1 cellular context compared by ENCODE assay signal in the genomic region with DNA sequence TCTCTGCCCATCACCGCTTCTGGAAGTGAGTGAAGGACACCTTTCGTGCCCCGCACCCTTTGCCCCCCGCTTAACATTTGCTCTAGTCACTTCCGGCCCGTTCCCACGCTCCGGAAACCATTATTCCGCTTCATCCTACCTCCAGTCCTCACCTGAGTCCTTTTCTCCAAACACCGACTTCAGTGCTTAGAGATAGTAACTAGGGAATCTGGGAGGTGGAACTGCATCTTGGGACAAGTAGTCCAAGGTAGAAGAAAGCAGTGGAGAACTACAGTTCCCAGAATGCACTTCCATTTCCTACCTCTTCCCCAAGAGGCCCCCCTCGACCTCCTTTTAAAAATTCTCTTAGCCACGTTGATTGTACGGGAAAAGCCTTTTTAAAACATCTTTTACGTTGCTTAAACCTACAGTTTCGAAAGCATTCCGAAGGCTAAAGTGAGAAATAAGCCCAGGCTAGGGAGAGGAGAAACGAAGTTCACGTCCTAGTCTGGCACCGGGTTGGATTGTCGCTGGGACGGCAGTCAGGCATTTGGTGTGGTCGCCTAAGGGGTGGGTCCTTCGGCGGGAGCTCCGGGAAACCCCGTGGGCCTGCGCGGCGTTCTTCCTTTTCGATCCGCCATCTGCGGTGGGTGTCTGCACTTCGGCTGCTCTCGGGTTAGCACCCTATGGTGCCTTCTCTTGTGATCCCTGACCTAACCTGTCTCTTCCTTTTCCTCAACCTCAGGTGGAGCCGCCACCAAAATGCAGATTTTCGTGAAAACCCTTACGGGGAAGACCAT.
A peak's percentile ranks its signal among the peaks of the same experiment; 100 is the strongest.
TF ChIP-seq lines count a peak whose summit lies in the region.

A gene (minus strand): TSS at position 210 of the 779 bp plus-strand sequence. CDS start 9,882 bp downstream, outside the sequence.
A gene (plus strand): TSS at position 605 of the 779 bp plus-strand sequence. CDS start 137 bp downstream, at position 742.

TF ChIP-seq in HepG2, 621 proteins besides CTCF, POLR2A, EP300 and RAD21 (continues in another document):
- TF ChIP-seq ZNF121 (CRISPR knock-in tag; IDR thresholded peaks at IDR 0.05) (no peak), SIX4 (CRISPR knock-in tag; IDR thresholded peaks at IDR 0.05) (no peak), MZF1 (CRISPR knock-in tag; IDR thresholded peaks at IDR 0.05; ENCODE audit: borderline replicate concordance) (no peak), SMAD9 (CRISPR knock-in tag; IDR thresholded peaks at IDR 0.05) (peak; percentile 83; the same call in 1 of the 2 replicates), NFE2 (CRISPR knock-in tag; IDR thresholded peaks at IDR 0.05) (no peak), ZSCAN25 (CRISPR knock-in tag; IDR thresholded peaks at IDR 0.05) (peak; percentile 28; the same call in 1 of the 2 replicates), SYNCRIP (IDR thresholded peaks at IDR 0.05; ENCODE audit: insufficient read depth, low read depth, low read length) (no peak), GZF1 (CRISPR knock-in tag; IDR thresholded peaks at IDR 0.05) (no peak), RBAK (CRISPR knock-in tag; IDR thresholded peaks at IDR 0.05) (no peak), ZNF326 (CRISPR knock-in tag; IDR thresholded peaks at IDR 0.05; ENCODE audit: borderline replicate concordance) (no peak), NFE2L2 (IDR thresholded peaks at IDR 0.05; ENCODE audit: low read length) (peak; percentile 1; the same call in 1 of the 2 replicates), HDAC2 (CRISPR knock-in tag; IDR thresholded peaks at IDR 0.05) (0 out of 2 replicates have a peak, but pooled peaks have one; percentile 49), TOPORS (CRISPR knock-in tag; IDR thresholded peaks at IDR 0.05) (peak; percentile 61; the same call in 1 of the 2 replicates), KDM3A (CRISPR knock-in tag; IDR thresholded peaks at IDR 0.05; ENCODE audit: low read depth) (peak; percentile 37; the same call in 1 of the 2 replicates), ZBTB8A (CRISPR knock-in tag; IDR thresholded peaks at IDR 0.05; ENCODE audit: borderline replicate concordance, low read depth) (no peak; the same call in 1 of the 2 replicates), CCAR2 (optimal IDR thresholded peaks at IDR 0.05; ENCODE audit: low read depth, low read length) (no peak), KDM6A (CRISPR knock-in tag; IDR thresholded peaks at IDR 0.05; ENCODE audit: low read depth) (0 out of 2 replicates have a peak, but pooled peaks have one; percentile 43), PITX1 (CRISPR knock-in tag; IDR thresholded peaks at IDR 0.05) (peak; percentile 11; the same call in 1 of the 2 replicates), MAZ (IDR thresholded peaks at IDR 0.05; ENCODE audit: borderline replicate concordance, low read depth, low read length) (no peak; the same call in 1 of the 2 replicates), MAZ (CRISPR knock-in tag; IDR thresholded peaks at IDR 0.05; ENCODE audit: low read depth) (peak; percentile 51; the same call in 1 of the 2 replicates)
- TF ChIP-seq, protein P1, sequence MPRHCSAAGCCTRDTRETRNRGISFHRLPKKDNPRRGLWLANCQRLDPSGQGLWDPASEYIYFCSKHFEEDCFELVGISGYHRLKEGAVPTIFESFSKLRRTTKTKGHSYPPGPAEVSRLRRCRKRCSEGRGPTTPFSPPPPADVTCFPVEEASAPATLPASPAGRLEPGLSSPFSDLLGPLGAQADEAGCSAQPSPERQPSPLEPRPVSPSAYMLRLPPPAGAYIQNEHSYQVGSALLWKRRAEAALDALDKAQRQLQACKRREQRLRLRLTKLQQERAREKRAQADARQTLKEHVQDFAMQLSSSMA (CRISPR knock-in tag; IDR thresholded peaks at IDR 0.05) = no peak
- TF ChIP-seq, protein P2, sequence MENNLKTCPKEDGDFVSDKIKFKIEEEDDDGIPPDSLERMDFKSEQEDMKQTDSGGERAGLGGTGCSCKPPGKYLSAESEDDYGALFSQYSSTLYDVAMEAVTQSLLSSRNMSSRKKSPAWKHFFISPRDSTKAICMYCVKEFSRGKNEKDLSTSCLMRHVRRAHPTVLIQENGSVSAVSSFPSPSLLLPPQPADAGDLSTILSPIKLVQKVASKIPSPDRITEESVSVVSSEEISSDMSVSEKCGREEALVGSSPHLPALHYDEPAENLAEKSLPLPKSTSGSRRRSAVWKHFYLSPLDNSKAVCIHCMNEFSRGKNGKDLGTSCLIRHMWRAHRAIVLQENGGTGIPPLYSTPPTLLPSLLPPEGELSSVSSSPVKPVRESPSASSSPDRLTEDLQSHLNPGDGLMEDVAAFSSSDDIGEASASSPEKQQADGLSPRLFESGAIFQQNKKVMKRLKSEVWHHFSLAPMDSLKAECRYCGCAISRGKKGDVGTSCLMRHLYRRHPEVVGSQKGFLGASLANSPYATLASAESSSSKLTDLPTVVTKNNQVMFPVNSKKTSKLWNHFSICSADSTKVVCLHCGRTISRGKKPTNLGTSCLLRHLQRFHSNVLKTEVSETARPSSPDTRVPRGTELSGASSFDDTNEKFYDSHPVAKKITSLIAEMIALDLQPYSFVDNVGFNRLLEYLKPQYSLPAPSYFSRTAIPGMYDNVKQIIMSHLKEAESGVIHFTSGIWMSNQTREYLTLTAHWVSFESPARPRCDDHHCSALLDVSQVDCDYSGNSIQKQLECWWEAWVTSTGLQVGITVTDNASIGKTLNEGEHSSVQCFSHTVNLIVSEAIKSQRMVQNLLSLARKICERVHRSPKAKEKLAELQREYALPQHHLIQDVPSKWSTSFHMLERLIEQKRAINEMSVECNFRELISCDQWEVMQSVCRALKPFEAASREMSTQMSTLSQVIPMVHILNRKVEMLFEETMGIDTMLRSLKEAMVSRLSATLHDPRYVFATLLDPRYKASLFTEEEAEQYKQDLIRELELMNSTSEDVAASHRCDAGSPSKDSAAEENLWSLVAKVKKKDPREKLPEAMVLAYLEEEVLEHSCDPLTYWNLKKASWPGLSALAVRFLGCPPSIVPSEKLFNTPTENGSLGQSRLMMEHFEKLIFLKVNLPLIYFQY (CRISPR knock-in tag; IDR thresholded peaks at IDR 0.05; ENCODE audit: borderline replicate concordance) = no peak; the same call in 1 of the 2 replicates
- TF ChIP-seq, protein P3, sequence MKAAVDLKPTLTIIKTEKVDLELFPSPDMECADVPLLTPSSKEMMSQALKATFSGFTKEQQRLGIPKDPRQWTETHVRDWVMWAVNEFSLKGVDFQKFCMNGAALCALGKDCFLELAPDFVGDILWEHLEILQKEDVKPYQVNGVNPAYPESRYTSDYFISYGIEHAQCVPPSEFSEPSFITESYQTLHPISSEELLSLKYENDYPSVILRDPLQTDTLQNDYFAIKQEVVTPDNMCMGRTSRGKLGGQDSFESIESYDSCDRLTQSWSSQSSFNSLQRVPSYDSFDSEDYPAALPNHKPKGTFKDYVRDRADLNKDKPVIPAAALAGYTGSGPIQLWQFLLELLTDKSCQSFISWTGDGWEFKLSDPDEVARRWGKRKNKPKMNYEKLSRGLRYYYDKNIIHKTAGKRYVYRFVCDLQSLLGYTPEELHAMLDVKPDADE (CRISPR knock-in tag; IDR thresholded peaks at IDR 0.05) = no peak
- TF ChIP-seq, protein P4, sequence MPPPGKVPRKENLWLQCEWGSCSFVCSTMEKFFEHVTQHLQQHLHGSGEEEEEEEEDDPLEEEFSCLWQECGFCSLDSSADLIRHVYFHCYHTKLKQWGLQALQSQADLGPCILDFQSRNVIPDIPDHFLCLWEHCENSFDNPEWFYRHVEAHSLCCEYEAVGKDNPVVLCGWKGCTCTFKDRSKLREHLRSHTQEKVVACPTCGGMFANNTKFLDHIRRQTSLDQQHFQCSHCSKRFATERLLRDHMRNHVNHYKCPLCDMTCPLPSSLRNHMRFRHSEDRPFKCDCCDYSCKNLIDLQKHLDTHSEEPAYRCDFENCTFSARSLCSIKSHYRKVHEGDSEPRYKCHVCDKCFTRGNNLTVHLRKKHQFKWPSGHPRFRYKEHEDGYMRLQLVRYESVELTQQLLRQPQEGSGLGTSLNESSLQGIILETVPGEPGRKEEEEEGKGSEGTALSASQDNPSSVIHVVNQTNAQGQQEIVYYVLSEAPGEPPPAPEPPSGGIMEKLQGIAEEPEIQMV (CRISPR knock-in tag; IDR thresholded peaks at IDR 0.05; ENCODE audit: low read depth) = peak; percentile 100
- TF ChIP-seq, protein P5, sequence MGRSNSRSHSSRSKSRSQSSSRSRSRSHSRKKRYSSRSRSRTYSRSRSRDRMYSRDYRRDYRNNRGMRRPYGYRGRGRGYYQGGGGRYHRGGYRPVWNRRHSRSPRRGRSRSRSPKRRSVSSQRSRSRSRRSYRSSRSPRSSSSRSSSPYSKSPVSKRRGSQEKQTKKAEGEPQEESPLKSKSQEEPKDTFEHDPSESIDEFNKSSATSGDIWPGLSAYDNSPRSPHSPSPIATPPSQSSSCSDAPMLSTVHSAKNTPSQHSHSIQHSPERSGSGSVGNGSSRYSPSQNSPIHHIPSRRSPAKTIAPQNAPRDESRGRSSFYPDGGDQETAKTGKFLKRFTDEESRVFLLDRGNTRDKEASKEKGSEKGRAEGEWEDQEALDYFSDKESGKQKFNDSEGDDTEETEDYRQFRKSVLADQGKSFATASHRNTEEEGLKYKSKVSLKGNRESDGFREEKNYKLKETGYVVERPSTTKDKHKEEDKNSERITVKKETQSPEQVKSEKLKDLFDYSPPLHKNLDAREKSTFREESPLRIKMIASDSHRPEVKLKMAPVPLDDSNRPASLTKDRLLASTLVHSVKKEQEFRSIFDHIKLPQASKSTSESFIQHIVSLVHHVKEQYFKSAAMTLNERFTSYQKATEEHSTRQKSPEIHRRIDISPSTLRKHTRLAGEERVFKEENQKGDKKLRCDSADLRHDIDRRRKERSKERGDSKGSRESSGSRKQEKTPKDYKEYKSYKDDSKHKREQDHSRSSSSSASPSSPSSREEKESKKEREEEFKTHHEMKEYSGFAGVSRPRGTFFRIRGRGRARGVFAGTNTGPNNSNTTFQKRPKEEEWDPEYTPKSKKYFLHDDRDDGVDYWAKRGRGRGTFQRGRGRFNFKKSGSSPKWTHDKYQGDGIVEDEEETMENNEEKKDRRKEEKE (IDR thresholded peaks at IDR 0.05) = no peak
- TF ChIP-seq, protein P6, sequence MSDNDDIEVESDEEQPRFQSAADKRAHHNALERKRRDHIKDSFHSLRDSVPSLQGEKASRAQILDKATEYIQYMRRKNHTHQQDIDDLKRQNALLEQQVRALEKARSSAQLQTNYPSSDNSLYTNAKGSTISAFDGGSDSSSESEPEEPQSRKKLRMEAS (IDR thresholded peaks at IDR 0.05) = peak; percentile 80
- TF ChIP-seq, protein P7, sequence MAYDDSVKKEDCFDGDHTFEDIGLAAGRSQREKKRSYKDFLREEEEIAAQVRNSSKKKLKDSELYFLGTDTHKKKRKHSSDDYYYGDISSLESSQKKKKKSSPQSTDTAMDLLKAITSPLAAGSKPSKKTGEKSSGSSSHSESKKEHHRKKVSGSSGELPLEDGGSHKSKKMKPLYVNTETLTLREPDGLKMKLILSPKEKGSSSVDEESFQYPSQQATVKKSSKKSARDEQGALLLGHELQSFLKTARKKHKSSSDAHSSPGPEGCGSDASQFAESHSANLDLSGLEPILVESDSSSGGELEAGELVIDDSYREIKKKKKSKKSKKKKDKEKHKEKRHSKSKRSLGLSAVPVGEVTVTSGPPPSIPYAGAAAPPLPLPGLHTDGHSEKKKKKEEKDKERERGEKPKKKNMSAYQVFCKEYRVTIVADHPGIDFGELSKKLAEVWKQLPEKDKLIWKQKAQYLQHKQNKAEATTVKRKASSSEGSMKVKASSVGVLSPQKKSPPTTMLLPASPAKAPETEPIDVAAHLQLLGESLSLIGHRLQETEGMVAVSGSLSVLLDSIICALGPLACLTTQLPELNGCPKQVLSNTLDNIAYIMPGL (CRISPR knock-in tag; IDR thresholded peaks at IDR 0.05; ENCODE audit: borderline replicate concordance in 1 of 2, low read depth in 1 of 2) = peak; percentile 60 to 76; a peak in 3 of 4 replicates
- TF ChIP-seq, protein P8, sequence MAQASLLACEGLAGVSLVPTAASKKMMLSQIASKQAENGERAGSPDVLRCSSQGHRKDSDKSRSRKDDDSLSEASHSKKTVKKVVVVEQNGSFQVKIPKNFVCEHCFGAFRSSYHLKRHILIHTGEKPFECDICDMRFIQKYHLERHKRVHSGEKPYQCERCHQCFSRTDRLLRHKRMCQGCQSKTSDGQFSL (CRISPR knock-in tag; IDR thresholded peaks at IDR 0.05) = no peak
- TF ChIP-seq, protein P9, sequence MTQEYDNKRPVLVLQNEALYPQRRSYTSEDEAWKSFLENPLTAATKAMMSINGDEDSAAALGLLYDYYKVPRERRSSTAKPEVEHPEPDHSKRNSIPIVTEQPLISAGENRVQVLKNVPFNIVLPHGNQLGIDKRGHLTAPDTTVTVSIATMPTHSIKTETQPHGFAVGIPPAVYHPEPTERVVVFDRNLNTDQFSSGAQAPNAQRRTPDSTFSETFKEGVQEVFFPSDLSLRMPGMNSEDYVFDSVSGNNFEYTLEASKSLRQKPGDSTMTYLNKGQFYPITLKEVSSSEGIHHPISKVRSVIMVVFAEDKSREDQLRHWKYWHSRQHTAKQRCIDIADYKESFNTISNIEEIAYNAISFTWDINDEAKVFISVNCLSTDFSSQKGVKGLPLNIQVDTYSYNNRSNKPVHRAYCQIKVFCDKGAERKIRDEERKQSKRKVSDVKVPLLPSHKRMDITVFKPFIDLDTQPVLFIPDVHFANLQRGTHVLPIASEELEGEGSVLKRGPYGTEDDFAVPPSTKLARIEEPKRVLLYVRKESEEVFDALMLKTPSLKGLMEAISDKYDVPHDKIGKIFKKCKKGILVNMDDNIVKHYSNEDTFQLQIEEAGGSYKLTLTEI (CRISPR knock-in tag; conservative IDR thresholded peaks at IDR 0.05) = no peak
- TF ChIP-seq, protein P10, sequence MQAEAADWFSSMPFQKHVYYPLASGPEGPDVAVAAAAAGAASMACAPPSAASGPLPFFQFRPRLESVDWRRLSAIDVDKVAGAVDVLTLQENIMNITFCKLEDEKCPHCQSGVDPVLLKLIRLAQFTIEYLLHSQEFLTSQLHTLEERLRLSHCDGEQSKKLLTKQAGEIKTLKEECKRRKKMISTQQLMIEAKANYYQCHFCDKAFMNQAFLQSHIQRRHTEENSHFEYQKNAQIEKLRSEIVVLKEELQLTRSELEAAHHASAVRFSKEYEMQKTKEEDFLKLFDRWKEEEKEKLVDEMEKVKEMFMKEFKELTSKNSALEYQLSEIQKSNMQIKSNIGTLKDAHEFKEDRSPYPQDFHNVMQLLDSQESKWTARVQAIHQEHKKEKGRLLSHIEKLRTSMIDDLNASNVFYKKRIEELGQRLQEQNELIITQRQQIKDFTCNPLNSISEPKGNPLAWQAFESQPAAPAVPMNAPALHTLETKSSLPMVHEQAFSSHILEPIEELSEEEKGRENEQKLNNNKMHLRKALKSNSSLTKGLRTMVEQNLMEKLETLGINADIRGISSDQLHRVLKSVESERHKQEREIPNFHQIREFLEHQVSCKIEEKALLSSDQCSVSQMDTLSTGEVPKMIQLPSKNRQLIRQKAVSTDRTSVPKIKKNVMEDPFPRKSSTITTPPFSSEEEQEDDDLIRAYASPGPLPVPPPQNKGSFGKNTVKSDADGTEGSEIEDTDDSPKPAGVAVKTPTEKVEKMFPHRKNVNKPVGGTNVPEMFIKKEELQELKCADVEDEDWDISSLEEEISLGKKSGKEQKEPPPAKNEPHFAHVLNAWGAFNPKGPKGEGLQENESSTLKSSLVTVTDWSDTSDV (CRISPR knock-in tag; IDR thresholded peaks at IDR 0.05) = no peak
- TF ChIP-seq, protein P11, sequence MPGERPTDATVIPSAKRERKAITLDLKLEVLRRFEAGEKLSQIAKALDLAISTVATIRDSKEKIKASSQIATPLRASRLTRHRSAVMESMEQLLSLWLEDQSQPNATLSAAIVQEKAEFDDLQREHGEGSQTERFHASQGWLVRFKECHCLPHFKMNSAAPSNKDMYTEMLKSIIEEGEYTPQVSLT (CRISPR knock-in tag; IDR thresholded peaks at IDR 0.05; ENCODE audit: borderline replicate concordance, low read depth) = no peak; the same call in 1 of the 2 replicates
- TF ChIP-seq, protein P12, sequence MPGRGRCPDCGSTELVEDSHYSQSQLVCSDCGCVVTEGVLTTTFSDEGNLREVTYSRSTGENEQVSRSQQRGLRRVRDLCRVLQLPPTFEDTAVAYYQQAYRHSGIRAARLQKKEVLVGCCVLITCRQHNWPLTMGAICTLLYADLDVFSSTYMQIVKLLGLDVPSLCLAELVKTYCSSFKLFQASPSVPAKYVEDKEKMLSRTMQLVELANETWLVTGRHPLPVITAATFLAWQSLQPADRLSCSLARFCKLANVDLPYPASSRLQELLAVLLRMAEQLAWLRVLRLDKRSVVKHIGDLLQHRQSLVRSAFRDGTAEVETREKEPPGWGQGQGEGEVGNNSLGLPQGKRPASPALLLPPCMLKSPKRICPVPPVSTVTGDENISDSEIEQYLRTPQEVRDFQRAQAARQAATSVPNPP (CRISPR knock-in tag; IDR thresholded peaks at IDR 0.05) = peak; percentile 35; the same call in 1 of the 2 replicates
